ENCODE assay signal across 14 cellular contexts in genomic region chr16:4465977-4466779, GRCh38. TPM values are rescaled to one million over a fixed set of nuclear protein-coding genes. Genes with fewer than 3 reads are reported as not detected.
DNase-seq lines count a peak whose midpoint lies in the region; ATAC-seq and TF ChIP-seq lines count a peak whose summit lies in the region.
"Had no signal": no experiment of that assay in that cellular context is flagged by ENCODE, and none has a peak within 500 bp of the region (broad histone marks: within the 10 kb centered on the region; RNA-seq: fewer than 3 reads in every experiment).

No MANE protein-coding gene starts in this region.

- peaks cover 26% of the 10 kb centered on the region for H3K36me3 Mint-ChIP-seq in T-cell
- peaks cover 78% of the 10 kb centered on the region for H3K36me3 Mint-ChIP-seq in activated T-helper 17 cell treated with anti-CD3 and anti-CD28 coated beads, Interleukin-2, amount 50 U/mL, for 72 hours (ENCODE audit: low read depth)

- H3K27ac Mint-ChIP-seq in T-cell: peak overlapping the region; percentile 84 to 86
- peak overlapping the region; percentile 88 for H3K27ac Mint-ChIP-seq in activated T-helper 17 cell treated with anti-CD3 and anti-CD28 coated beads, Interleukin-2, amount 50 U/mL, for 72 hours

- ATAC-seq in T-cell (replicated peaks in 1 of 4) (peak; percentile 80 to 94 (median 84)), left colon (peak; percentile 38), psoas muscle (no peak)
- peak; percentile 99 for ATAC-seq in activated T-helper 17 cell treated with anti-CD3 and anti-CD28 coated beads, Interleukin-2, amount 50 U/mL, for 72 hours (replicated peaks)

- 89% methylated on average over 20 of the region's 32 CpGs for WGBS in esophagus muscularis mucosa
- 91 to 93% (median 92%) methylated on average over 32 of the region's 32 CpGs for WGBS in psoas muscle, 3 donors

- CTCF ChIA-PET in T-cell (lab: Charles Lee): interaction anchor here in 1 of 2 donors (0.8 to 1.2 kb wide), 4 partner anchors 10 to 150 kb away, joined by 3 to 5 read pairs (median 4); partner anchors contain the start of gene HMOX2

- H3K27ac ChIP-seq in esophagus muscularis mucosa (replicated peaks in 1 of 4): no peak overlapping the region
- no peak overlapping the region for H3K27ac ChIP-seq in psoas muscle
- H3K27ac ChIP-seq in WERI-Rb-1: no peak overlapping the region
- H3K27ac ChIP-seq: breast epithelium, neutrophil, vagina had no signal

- peak overlapping the region in 2 of 3 donors; percentile 38 to 47 for H3K4me3 Mint-ChIP-seq in T-cell
- H3K4me3 Mint-ChIP-seq in activated T-helper 17 cell treated with anti-CD3 and anti-CD28 coated beads, Interleukin-2, amount 50 U/mL, for 72 hours: peak overlapping the region; percentile 76

- no peak overlapping the region for H3K4me3 ChIP-seq in esophagus muscularis mucosa
- H3K4me3 ChIP-seq in psoas muscle: no peak overlapping the region
- H3K4me3 ChIP-seq in WERI-Rb-1 (ENCODE audit: low read depth, low read length): no peak overlapping the region
- H3K4me3 ChIP-seq: breast epithelium, vagina had no signal

- H3K4me1 Mint-ChIP-seq in T-cell: peaks cover 15 to 24% (median 20%) of the 10 kb centered on the region in 3 donors
- peaks cover 4% of the 10 kb centered on the region for H3K4me1 Mint-ChIP-seq in activated T-helper 17 cell treated with anti-CD3 and anti-CD28 coated beads, Interleukin-2, amount 50 U/mL, for 72 hours

- no peak for TF ChIP-seq EP300 in esophagus muscularis mucosa (IDR thresholded peaks at IDR 0.05)

- no peaks in the 10 kb centered on the region for H3K27me3 Mint-ChIP-seq in T-cell
- H3K27me3 Mint-ChIP-seq in activated T-helper 17 cell treated with anti-CD3 and anti-CD28 coated beads, Interleukin-2, amount 50 U/mL, for 72 hours: no peaks in the 10 kb centered on the region

- intact Hi-C loops in left colon (cut with DNase I, micrococcal nuclease): no loop called here
- intact Hi-C loops in esophagus muscularis mucosa (cut with DNase I): no loop called here
- intact Hi-C loops in psoas muscle (cut with DNase I): no loop called here

- POLR2A ChIA-PET in T-cell (lab: Charles Lee): interaction anchor here (0.5 to 1.0 kb wide), 3 partner anchors 39 to 770 kb away, joined by 3 to 4 read pairs (median 3); no protein-coding TSS in a partner anchor

- peaks cover 18 to 90% (median 63%) of the 10 kb centered on the region in 4 donors for H3K36me3 ChIP-seq in esophagus muscularis mucosa
- peaks cover 0 to 26% of the 10 kb centered on the region in 2 donors for H3K36me3 ChIP-seq in psoas muscle (ENCODE audit: insufficient read depth in 1 of 2, low read depth in 1 of 2)
- H3K36me3 ChIP-seq in WERI-Rb-1: no peaks in the 10 kb centered on the region; the same call in none of the 2 replicates

- H3K9me3 Mint-ChIP-seq in T-cell: no peaks in the 10 kb centered on the region
- H3K9me3 Mint-ChIP-seq in activated T-helper 17 cell treated with anti-CD3 and anti-CD28 coated beads, Interleukin-2, amount 50 U/mL, for 72 hours: no peaks in the 10 kb centered on the region

- no peak for TF ChIP-seq POLR2A in esophagus muscularis mucosa (IDR thresholded peaks at IDR 0.05; ENCODE audit: low read depth)

- H3K4me1 ChIP-seq in esophagus muscularis mucosa (peaks cover 0 to 4% (median 0%) of the 10 kb centered on the region in 4 donors), psoas muscle (no peaks in the 10 kb centered on the region)
- H3K4me1 ChIP-seq: breast epithelium, vagina had no signal

- TF ChIP-seq CTCF in esophagus muscularis mucosa (IDR thresholded peaks at IDR 0.05) (no peak), psoas muscle (IDR thresholded peaks at IDR 0.05) (no peak), WERI-Rb-1 (IDR thresholded peaks at IDR 0.05; ENCODE audit: low read depth, low read length) (no peak)

- DNase-seq in T-cell (peak; percentile 30 to 84 (median 59)), left colon (no peak), esophagus muscularis mucosa (ENCODE audit: extremely low spot score) (no peak), psoas muscle (no peak), WERI-Rb-1 (no peak), midbrain (lab: John Stamatoyannopoulos, UW) (no peak)
- peak; percentile 56 to 60 for DNase-seq in stimulated activated CD8-positive, alpha-beta memory T cell treated with anti-CD3 and anti-CD28 coated beads, Interleukin-15, amount 100 ng/mL, for 48 hours (ENCODE audit: low read depth in 2 of 2)
- DNase-seq: Caco-2, NCI-H1048, SHP77 had no signal

- H3K27me3 ChIP-seq in esophagus muscularis mucosa (no peaks in the 10 kb centered on the region), psoas muscle (ENCODE audit: insufficient read depth in 3 of 3, low read length in 2 of 3) (no peaks in the 10 kb centered on the region), WERI-Rb-1 (ENCODE audit: insufficient read depth, low read depth, severe bottlenecking) (no peaks in the 10 kb centered on the region)
- H3K27me3 ChIP-seq: breast epithelium, neutrophil, vagina had no signal

- H3K9me3 ChIP-seq in esophagus muscularis mucosa (no peaks in the 10 kb centered on the region), psoas muscle (no peaks in the 10 kb centered on the region), WERI-Rb-1 (ENCODE audit: severe bottlenecking) (no peaks in the 10 kb centered on the region)
- H3K9me3 ChIP-seq: breast epithelium, Caco-2, neutrophil, vagina had no signal

RNA-seq across cellular contexts. Expression of gene NMRAL1, which starts 8.2 kb away (rescaled TPM):
- total RNA-seq in T-cell (10 to 100 TPM; 50.1 to 79.1 (median 62.1) TPM), left colon (10 to 100 TPM; 36.9 to 39.6 TPM), esophagus muscularis mucosa (10 to 100 TPM; 29.1 to 50.0 (median 45.3) TPM), psoas muscle (1 to 10 TPM; 2.5 to 5.5 (median 3.9) TPM)
- 10 to 100 TPM; 56.5 to 63.2 TPM for total RNA-seq in activated T-helper 17 cell treated with anti-CD3 and anti-CD28 coated beads, Interleukin-2, amount 50 U/mL, for 72 hours
- polyA plus RNA-seq in psoas muscle: 1 to 10 TPM; 4.0 to 5.1 (median 4.2) TPM

RNA-seq across cellular contexts. Expression of gene HMOX2, which starts 10.0 kb away (rescaled TPM):
- total RNA-seq in T-cell: 10 to 100 TPM; 49.1 to 74.4 (median 70.5) TPM
- 10 to 100 TPM; 60.0 to 92.1 TPM for total RNA-seq in activated T-helper 17 cell treated with anti-CD3 and anti-CD28 coated beads, Interleukin-2, amount 50 U/mL, for 72 hours
- total RNA-seq in left colon: 10 to 100 TPM; 61.2 to 65.2 TPM
- total RNA-seq in esophagus muscularis mucosa: 10 to 100 TPM; 26.6 to 45.9 (median 44.7) TPM
- total RNA-seq in psoas muscle: 10 to 100 TPM; 20.8 to 26.6 (median 22.6) TPM
- 10 to 100 TPM; 22.2 to 49.0 (median 23.8) TPM for polyA plus RNA-seq in psoas muscle

RNA-seq across cellular contexts. Expression of gene DNAJA3, which starts 40.5 kb away (rescaled TPM):
- total RNA-seq in T-cell: 10 to 100 TPM; 37.7 to 73.8 (median 65.7) TPM
- total RNA-seq in activated T-helper 17 cell treated with anti-CD3 and anti-CD28 coated beads, Interleukin-2, amount 50 U/mL, for 72 hours: 10 to 100 TPM; 50.3 to 81.1 TPM
- 10 to 100 TPM; 43.6 to 56.7 TPM for total RNA-seq in left colon
- 10 to 100 TPM; 40.6 to 51.2 (median 45.9) TPM for total RNA-seq in esophagus muscularis mucosa
- 100 to 1,000 TPM in 1 of 4 donors, 10 to 100 TPM in 3; 77.4 to 110 (median 80.5) TPM for total RNA-seq in psoas muscle
- 100 to 1,000 TPM in 1 of 3 donors, 10 to 100 TPM in 2; 68.0 to 104 (median 95.9) TPM for polyA plus RNA-seq in psoas muscle

RNA-seq across cellular contexts. Expression of gene CORO7, which starts 49.8 kb away (rescaled TPM):
- 100 to 1,000 TPM; 213 to 675 (median 230) TPM for total RNA-seq in T-cell
- 100 to 1,000 TPM in 1 of 2 donors, 10 to 100 TPM in 1; 82.6 to 114 TPM for total RNA-seq in activated T-helper 17 cell treated with anti-CD3 and anti-CD28 coated beads, Interleukin-2, amount 50 U/mL, for 72 hours
- total RNA-seq in left colon: 10 to 100 TPM; 43.9 to 48.0 TPM
- total RNA-seq in esophagus muscularis mucosa: 10 to 100 TPM; 11.6 to 24.6 (median 21.3) TPM
- total RNA-seq in psoas muscle: 1 to 10 TPM; 5.2 to 7.9 (median 7.2) TPM
- polyA plus RNA-seq in psoas muscle: 1 to 10 TPM; 3.4 to 5.8 (median 3.9) TPM

Comparison
In these comparisons a context has a peak if more than half of its experiments do, and no peak if none do; other contexts are left out.
1. ATAC-seq: peak in T-cell (4 of 4), activated T-helper 17 cell treated with anti-CD3 and anti-CD28 coated beads, Interleukin-2, amount 50 U/mL, for 72 hours (single experiment) and left colon (single experiment); none in psoas muscle (0 of 4).
2. DNase-seq: peak in T-cell (34 of 34) and stimulated activated CD8-positive, alpha-beta memory T cell treated with anti-CD3 and anti-CD28 coated beads, Interleukin-15, amount 100 ng/mL, for 48 hours (2 of 2); none in left colon (0 of 2), esophagus muscularis mucosa (single experiment), psoas muscle (0 of 2), WERI-Rb-1 (single experiment) and midbrain (single experiment).
3. RNA of gene NMRAL1, which starts 8.2 kb away (total RNA-seq): 56.5 to 63.2 TPM in activated T-helper 17 cell treated with anti-CD3 and anti-CD28 coated beads, Interleukin-2, amount 50 U/mL, for 72 hours, 50.1 to 79.1 TPM in T-cell, 29.1 to 50.0 TPM in esophagus muscularis mucosa and 36.9 to 39.6 TPM in left colon; 2.5 to 5.5 TPM in psoas muscle; every median in the first group is over 4 times any median in the second.